ENCODE assay signal across 2 cellular contexts in the genomic region with DNA sequence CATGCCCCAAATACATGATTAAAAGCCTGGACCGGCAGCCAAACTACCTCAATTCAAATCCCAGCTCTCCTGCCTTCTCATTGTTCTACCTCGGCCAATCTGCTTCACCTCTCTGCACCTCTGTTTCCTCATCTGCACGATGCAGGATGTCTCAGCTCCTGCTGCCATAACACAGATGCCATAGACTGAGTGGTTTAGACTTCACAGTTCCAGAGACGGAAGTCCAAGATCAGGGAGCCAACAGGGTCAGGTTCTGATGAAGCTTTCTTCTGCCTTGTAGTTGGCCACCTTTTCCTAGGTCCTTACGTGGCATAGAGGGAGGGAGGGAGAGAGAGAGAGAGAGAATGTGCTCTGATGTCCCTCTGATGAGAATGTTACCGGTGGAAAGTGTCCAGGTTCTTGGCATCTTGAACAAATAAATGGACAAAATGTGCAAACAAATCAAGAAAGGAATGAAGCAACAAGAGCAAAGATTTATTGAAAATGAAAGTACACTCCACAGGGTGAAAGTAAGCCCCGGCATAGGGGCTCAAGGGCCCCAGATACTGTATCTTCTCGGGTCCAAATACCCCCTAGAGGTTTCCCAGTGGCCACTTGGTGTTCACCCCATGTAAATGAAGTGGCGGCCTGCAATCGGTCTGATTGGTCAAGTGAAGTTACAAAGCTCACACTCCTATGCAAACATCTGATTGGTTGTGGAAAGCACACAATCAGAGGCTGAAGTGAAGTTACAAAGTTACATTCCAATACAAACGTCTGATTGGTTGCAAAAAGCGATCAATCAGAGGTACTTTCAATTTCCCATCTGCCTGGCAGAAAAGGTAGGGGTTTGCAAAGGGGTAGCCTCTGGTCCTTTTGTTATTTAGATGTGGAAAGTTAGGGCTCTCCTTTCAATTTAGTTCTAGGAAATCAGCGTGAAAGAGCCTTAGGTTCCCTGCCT.
TF ChIP-seq lines count a peak whose summit lies in the region.

No MANE protein-coding gene starts in this region.

TF ChIP-seq in SK-N-SH, 30 proteins besides CTCF, POLR2A, EP300 and RAD21 (continued from another document):
- TF ChIP-seq, protein P1, sequence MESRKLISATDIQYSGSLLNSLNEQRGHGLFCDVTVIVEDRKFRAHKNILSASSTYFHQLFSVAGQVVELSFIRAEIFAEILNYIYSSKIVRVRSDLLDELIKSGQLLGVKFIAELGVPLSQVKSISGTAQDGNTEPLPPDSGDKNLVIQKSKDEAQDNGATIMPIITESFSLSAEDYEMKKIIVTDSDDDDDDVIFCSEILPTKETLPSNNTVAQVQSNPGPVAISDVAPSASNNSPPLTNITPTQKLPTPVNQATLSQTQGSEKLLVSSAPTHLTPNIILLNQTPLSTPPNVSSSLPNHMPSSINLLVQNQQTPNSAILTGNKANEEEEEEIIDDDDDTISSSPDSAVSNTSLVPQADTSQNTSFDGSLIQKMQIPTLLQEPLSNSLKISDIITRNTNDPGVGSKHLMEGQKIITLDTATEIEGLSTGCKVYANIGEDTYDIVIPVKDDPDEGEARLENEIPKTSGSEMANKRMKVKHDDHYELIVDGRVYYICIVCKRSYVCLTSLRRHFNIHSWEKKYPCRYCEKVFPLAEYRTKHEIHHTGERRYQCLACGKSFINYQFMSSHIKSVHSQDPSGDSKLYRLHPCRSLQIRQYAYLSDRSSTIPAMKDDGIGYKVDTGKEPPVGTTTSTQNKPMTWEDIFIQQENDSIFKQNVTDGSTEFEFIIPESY (IDR thresholded peaks at IDR 0.05; ENCODE audit: borderline replicate concordance, low read depth), result no peak
- TF ChIP-seq SMC3 (IDR thresholded peaks at IDR 0.05; ENCODE audit: low read depth, low read length) (no peak), TEAD4 (IDR thresholded peaks at IDR 0.05; ENCODE audit: borderline replicate concordance, insufficient read depth) (no peak), NFIC (IDR thresholded peaks at IDR 0.05; ENCODE audit: borderline replicate concordance) (no peak), RFX5 (IDR thresholded peaks at IDR 0.05; ENCODE audit: low read length) (no peak), TCF12 (IDR thresholded peaks at IDR 0.05) (no peak), FOXJ3 (CRISPR knock-in tag; IDR thresholded peaks at IDR 0.05) (no peak), SIN3A (IDR thresholded peaks at IDR 0.05; ENCODE audit: borderline replicate concordance, low read depth, low read length) (no peak), POLR2AphosphoS5 (IDR thresholded peaks at IDR 0.05; ENCODE audit: low read depth, low read length) (no peak), CHD2 (IDR thresholded peaks at IDR 0.05; ENCODE audit: low read length, partially characterized antibody) (no peak)
- TF ChIP-seq, protein P2, sequence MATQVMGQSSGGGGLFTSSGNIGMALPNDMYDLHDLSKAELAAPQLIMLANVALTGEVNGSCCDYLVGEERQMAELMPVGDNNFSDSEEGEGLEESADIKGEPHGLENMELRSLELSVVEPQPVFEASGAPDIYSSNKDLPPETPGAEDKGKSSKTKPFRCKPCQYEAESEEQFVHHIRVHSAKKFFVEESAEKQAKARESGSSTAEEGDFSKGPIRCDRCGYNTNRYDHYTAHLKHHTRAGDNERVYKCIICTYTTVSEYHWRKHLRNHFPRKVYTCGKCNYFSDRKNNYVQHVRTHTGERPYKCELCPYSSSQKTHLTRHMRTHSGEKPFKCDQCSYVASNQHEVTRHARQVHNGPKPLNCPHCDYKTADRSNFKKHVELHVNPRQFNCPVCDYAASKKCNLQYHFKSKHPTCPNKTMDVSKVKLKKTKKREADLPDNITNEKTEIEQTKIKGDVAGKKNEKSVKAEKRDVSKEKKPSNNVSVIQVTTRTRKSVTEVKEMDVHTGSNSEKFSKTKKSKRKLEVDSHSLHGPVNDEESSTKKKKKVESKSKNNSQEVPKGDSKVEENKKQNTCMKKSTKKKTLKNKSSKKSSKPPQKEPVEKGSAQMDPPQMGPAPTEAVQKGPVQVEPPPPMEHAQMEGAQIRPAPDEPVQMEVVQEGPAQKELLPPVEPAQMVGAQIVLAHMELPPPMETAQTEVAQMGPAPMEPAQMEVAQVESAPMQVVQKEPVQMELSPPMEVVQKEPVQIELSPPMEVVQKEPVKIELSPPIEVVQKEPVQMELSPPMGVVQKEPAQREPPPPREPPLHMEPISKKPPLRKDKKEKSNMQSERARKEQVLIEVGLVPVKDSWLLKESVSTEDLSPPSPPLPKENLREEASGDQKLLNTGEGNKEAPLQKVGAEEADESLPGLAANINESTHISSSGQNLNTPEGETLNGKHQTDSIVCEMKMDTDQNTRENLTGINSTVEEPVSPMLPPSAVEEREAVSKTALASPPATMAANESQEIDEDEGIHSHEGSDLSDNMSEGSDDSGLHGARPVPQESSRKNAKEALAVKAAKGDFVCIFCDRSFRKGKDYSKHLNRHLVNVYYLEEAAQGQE (IDR thresholded peaks at IDR 0.05; ENCODE audit: low read depth, low read length), result no peak
- TF ChIP-seq, protein P3, sequence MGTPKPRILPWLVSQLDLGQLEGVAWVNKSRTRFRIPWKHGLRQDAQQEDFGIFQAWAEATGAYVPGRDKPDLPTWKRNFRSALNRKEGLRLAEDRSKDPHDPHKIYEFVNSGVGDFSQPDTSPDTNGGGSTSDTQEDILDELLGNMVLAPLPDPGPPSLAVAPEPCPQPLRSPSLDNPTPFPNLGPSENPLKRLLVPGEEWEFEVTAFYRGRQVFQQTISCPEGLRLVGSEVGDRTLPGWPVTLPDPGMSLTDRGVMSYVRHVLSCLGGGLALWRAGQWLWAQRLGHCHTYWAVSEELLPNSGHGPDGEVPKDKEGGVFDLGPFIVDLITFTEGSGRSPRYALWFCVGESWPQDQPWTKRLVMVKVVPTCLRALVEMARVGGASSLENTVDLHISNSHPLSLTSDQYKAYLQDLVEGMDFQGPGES (IDR thresholded peaks at IDR 0.05; ENCODE audit: low read depth, low read length), result no peak
- TF ChIP-seq, protein P4, sequence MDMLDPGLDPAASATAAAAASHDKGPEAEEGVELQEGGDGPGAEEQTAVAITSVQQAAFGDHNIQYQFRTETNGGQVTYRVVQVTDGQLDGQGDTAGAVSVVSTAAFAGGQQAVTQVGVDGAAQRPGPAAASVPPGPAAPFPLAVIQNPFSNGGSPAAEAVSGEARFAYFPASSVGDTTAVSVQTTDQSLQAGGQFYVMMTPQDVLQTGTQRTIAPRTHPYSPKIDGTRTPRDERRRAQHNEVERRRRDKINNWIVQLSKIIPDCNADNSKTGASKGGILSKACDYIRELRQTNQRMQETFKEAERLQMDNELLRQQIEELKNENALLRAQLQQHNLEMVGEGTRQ (IDR thresholded peaks at IDR 0.05; ENCODE audit: borderline replicate concordance, low read depth, low read length), result no peak

TF ChIP-seq in SK-N-SH treated with all-trans-retinoic acid at 6 μM for 48 hours, 23 proteins besides CTCF, POLR2A, EP300 and RAD21 (continued from another document):
- TF ChIP-seq, protein P5, sequence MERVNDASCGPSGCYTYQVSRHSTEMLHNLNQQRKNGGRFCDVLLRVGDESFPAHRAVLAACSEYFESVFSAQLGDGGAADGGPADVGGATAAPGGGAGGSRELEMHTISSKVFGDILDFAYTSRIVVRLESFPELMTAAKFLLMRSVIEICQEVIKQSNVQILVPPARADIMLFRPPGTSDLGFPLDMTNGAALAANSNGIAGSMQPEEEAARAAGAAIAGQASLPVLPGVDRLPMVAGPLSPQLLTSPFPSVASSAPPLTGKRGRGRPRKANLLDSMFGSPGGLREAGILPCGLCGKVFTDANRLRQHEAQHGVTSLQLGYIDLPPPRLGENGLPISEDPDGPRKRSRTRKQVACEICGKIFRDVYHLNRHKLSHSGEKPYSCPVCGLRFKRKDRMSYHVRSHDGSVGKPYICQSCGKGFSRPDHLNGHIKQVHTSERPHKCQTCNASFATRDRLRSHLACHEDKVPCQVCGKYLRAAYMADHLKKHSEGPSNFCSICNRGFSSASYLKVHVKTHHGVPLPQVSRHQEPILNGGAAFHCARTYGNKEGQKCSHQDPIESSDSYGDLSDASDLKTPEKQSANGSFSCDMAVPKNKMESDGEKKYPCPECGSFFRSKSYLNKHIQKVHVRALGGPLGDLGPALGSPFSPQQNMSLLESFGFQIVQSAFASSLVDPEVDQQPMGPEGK (CRISPR knock-in tag; IDR thresholded peaks at IDR 0.05; ENCODE audit: borderline replicate concordance), result no peak
- TF ChIP-seq, protein P6, sequence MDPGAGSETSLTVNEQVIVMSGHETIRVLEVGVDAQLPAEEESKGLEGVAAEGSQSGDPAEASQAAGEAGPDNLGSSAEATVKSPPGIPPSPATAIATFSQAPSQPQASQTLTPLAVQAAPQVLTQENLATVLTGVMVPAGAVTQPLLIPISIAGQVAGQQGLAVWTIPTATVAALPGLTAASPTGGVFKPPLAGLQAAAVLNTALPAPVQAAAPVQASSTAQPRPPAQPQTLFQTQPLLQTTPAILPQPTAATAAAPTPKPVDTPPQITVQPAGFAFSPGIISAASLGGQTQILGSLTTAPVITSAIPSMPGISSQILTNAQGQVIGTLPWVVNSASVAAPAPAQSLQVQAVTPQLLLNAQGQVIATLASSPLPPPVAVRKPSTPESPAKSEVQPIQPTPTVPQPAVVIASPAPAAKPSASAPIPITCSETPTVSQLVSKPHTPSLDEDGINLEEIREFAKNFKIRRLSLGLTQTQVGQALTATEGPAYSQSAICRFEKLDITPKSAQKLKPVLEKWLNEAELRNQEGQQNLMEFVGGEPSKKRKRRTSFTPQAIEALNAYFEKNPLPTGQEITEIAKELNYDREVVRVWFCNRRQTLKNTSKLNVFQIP (CRISPR knock-in tag; IDR thresholded peaks at IDR 0.05; ENCODE audit: borderline replicate concordance, low read depth), result no peak
- TF ChIP-seq TCF4 (CRISPR knock-in tag; IDR thresholded peaks at IDR 0.05; ENCODE audit: borderline replicate concordance), result no peak
- TF ChIP-seq ZNF565 (CRISPR knock-in tag; conservative IDR thresholded peaks at IDR 0.05; ENCODE audit: low read depth), result no peak
TF ChIP-seq in SK-N-SH treated with all-trans-retinoic acid at 6 μM for 48 hours: peak in this region for 0.
